Comparison of ENCODE assay signal across 8 cellular contexts in the genomic region with DNA sequence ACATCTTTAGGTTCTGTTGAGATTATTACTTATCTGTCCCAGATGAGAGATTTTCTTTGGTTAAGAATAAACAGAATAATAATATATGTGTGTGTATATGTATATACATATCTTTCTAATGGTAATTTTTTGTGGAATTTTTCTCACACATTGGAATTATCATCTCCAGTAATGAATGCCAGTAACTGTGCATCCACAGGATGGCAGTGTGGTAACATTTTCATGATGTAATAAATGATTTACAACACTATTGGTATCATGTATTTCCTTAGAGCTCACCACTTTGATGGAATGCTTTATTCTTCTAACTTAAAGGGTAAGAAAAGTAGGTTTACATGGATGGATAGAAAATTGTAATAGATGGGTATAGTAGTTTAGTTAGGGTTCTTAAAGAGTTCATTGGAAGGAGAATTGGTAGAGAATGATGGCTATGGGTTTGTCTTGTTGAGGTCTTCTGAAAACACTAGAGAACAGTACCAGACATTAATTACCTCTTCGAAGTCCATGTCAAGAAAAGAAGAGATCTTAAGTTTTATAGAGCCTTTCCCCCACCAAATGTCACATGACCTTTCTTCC.
DNase-seq lines count a peak whose midpoint lies in the region; ATAC-seq, FAIRE-seq and TF ChIP-seq lines count a peak whose summit lies in the region.

No MANE protein-coding gene starts in this region.

- no peak overlapping the region for H3K9ac ChIP-seq in GM12878 (ENCODE audit: control insufficient read depth, insufficient read depth, low read length)

- DNase-seq in AG09319 (ENCODE audit: extremely low read depth, low read depth) (peak; percentile 15), HL-60 (ENCODE audit: low read depth in 1 of 2, low spot score in 1 of 2) (peak; percentile 7 to 16), GM12878 (ENCODE audit: low read depth, low spot score) (no peak), left colon (peak in 1 of 2 donors; percentile 12), NCI-H345 (lab: John Stamatoyannopoulos, UW) (no peak), WERI-Rb-1 (no peak), DMS79 treated with DMSO at 0.1 percent for 48 hours (lab: John Stamatoyannopoulos, UW) (no peak)

- ATAC-seq in GM12878 (peak; percentile 50; the same call in 2 of the 3 replicates), left colon (peak; percentile 72), HG03457 (IDR thresholded peaks at IDR 0.05; ENCODE audit: unreplicated experiment) (no peak)

- no peak overlapping the region for H3K27ac ChIP-seq in HL-60 (replicated peaks)
- H3K27ac ChIP-seq in GM12878 (ENCODE audit: control insufficient read depth, insufficient read depth): no peak overlapping the region
- no peak overlapping the region for H3K27ac ChIP-seq in WERI-Rb-1

- intact Hi-C loops in GM12878 (cut with micrococcal nuclease; ENCODE audit: unreplicated experiment): loop anchor here (1.0 to 10.0 kb wide), 2 partner anchors 85 to 534 kb away; no protein-coding TSS in a partner anchor
- intact Hi-C loops in left colon (cut with DNase I, micrococcal nuclease): no loop called here

- TF ChIP-seq CTCF in AG09319 (IDR thresholded peaks at IDR 0.05; ENCODE audit: low read depth, low read length) (peak; percentile 65), HL-60 (IDR thresholded peaks at IDR 0.05; ENCODE audit: insufficient read depth, low read length) (no peak), GM12878 (IDR thresholded peaks at IDR 0.05 in 2 of 3, conservative IDR thresholded peaks at IDR 0.05 in 1 of 3; ENCODE audit: control insufficient read depth in 2 of 3, extremely low read depth in 1 of 3, insufficient read depth in 1 of 3, low read depth in 3 of 3, low read length in 3 of 3) (peak; percentile 24 to 40 (median 28); a peak in 3 of 6 replicates), WERI-Rb-1 (IDR thresholded peaks at IDR 0.05; ENCODE audit: low read depth, low read length) (no peak)

- no peaks in the 10 kb centered on the region for H3K4me1 ChIP-seq in GM12878 (ENCODE audit: control insufficient read depth, insufficient read depth, low read length)

- TF ChIP-seq POLR2A in GM12878 (IDR thresholded peaks at IDR 0.05; ENCODE audit: low read depth, low read length): no peak

- TF ChIP-seq EP300 in GM12878 (IDR thresholded peaks at IDR 0.05; ENCODE audit: borderline replicate concordance in 1 of 2, control insufficient read depth in 1 of 2, low read depth in 2 of 2, low read length in 2 of 2): no peak

- in situ Hi-C loops in GM12878 (cut with MboI): no loop called here

- H3K4me3 ChIP-seq in HL-60 (replicated peaks; ENCODE audit: insufficient read depth, low read length): no peak overlapping the region
- no peak overlapping the region for H3K4me3 ChIP-seq in GM12878
- no peak overlapping the region for H3K4me3 ChIP-seq in WERI-Rb-1 (ENCODE audit: low read depth, low read length)

- H3K9me3 ChIP-seq in GM12878 (replicated peaks; ENCODE audit: control insufficient read depth, insufficient read depth, low read length) (peaks cover 18% of the 10 kb centered on the region), WERI-Rb-1 (ENCODE audit: severe bottlenecking) (peaks cover 5% of the 10 kb centered on the region)

- POLR2A ChIA-PET in GM12878 (lab: Charles Lee): no interaction called here

- H3K36me3 ChIP-seq in GM12878 (ENCODE audit: control insufficient read depth in 2 of 2, insufficient read depth in 2 of 2, low read length in 1 of 2) (peaks cover 1 to 2% of the 10 kb centered on the region in 2 experiments), WERI-Rb-1 (peaks cover 14% of the 10 kb centered on the region)

- no peaks in the 10 kb centered on the region for H4K20me1 ChIP-seq in GM12878 (ENCODE audit: control insufficient read depth, insufficient read depth)

- RAD21 ChIA-PET in GM12878 (lab: Charles Lee; ENCODE audit: unreplicated experiment): interaction anchor here (0.6 to 1.2 kb wide), 3 partner anchors 9 to 156 kb away, joined by 3 read pairs; no protein-coding TSS in a partner anchor

- TF ChIP-seq RAD21 in GM12878 (IDR thresholded peaks at IDR 0.05; ENCODE audit: insufficient read depth, low read depth, low read length): peak; percentile 33; the same call in 1 of the 2 replicates

- no peak for FAIRE-seq in GM12878 (lab: Jason Lieb, UNC)

- no TSS peak for BruUV-seq in GM12878 (replicated peaks; lab: Mats Ljungman, UMichigan)

- WGBS in GM12878 (ENCODE audit: insufficient coverage, insufficient replicate concordance, low lambda C conversion rate, missing lambda C conversion rate): 100% methylated on average over 1 of the region's 1 CpG

- H3K4me2 ChIP-seq in GM12878 (ENCODE audit: control insufficient read depth, insufficient read depth): no peak overlapping the region

- H3K27me3 ChIP-seq in HL-60 (ENCODE audit: insufficient read depth, poor library complexity, severe bottlenecking): no peaks in the 10 kb centered on the region
- H3K27me3 ChIP-seq in GM12878 (replicated peaks in 1 of 2; ENCODE audit: control insufficient read depth in 2 of 2, insufficient read depth in 2 of 2, low read length in 1 of 2): no peaks in the 10 kb centered on the region
- H3K27me3 ChIP-seq in WERI-Rb-1 (ENCODE audit: insufficient read depth, low read depth, severe bottlenecking): no peaks in the 10 kb centered on the region

- CTCF ChIA-PET in GM12878 (lab: Yijun Ruan, JAX): interaction anchor here (0.9 to 1.0 kb wide), 3 partner anchors 82 to 156 kb away, joined by 3 to 6 read pairs (median 3); no protein-coding TSS in a partner anchor

- no peak overlapping the region for H2AFZ ChIP-seq in GM12878 (ENCODE audit: control insufficient read depth, low read depth, low read length)

- H3K79me2 ChIP-seq in GM12878 (ENCODE audit: control insufficient read depth, insufficient read depth, low read length): peaks cover 5% of the 10 kb centered on the region

- SMC1A ChIA-PET in GM12878 (lab: Charles Lee; ENCODE audit: uncharacterized antibody, unreplicated experiment): interaction anchor here (0.7 to 1.8 kb wide), 3 partner anchors 15 to 158 kb away, joined by 3 to 4 read pairs (median 4); no protein-coding TSS in a partner anchor

TF ChIP-seq in GM12878, 131 proteins besides CTCF, POLR2A, EP300 and RAD21:
- TF ChIP-seq, protein P1, sequence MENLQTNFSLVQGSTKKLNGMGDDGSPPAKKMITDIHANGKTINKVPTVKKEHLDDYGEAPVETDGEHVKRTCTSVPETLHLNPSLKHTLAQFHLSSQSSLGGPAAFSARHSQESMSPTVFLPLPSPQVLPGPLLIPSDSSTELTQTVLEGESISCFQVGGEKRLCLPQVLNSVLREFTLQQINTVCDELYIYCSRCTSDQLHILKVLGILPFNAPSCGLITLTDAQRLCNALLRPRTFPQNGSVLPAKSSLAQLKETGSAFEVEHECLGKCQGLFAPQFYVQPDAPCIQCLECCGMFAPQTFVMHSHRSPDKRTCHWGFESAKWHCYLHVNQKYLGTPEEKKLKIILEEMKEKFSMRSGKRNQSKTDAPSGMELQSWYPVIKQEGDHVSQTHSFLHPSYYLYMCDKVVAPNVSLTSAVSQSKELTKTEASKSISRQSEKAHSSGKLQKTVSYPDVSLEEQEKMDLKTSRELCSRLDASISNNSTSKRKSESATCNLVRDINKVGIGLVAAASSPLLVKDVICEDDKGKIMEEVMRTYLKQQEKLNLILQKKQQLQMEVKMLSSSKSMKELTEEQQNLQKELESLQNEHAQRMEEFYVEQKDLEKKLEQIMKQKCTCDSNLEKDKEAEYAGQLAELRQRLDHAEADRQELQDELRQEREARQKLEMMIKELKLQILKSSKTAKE (IDR thresholded peaks at IDR 0.05; ENCODE audit: low read depth, poor library complexity, severe bottlenecking): no peak
- TF ChIP-seq SMC3 (IDR thresholded peaks at IDR 0.05; ENCODE audit: borderline replicate concordance, low read length) (peak; percentile 29; the same call in 1 of the 2 replicates), ZNF24 (IDR thresholded peaks at IDR 0.05) (peak; percentile 77)

Comparison
In these comparisons a context has a peak if more than half of its experiments do, and no peak if none do; other contexts are left out.
1. DNase-seq: peak in AG09319 (single experiment) and HL-60 (2 of 2); none in GM12878 (single experiment), NCI-H345 (single experiment), WERI-Rb-1 (single experiment) and DMS79 treated with DMSO at 0.1 percent for 48 hours (single experiment).
2. CTCF ChIP-seq: peak in AG09319 (single experiment) and GM12878 (3 of 3); none in HL-60 (single experiment) and WERI-Rb-1 (single experiment).